In the genomic region with DNA sequence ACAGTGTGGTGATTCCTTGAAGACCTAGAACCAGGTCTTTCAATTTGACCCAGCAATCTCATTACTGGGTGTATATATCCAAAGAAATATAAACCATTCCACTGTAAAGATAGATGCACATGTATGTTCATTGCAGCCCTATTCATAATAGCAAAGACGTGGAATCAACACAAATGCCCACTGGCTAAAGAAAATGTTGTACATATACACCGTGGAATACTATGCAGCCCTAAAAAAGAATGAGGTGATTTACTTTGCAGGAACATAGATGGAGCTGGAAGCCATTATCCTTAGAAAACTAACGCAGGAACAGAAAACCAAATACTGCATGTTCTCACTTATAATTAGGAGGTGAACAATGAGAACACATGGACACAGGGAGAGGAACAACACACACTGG, we compare ENCODE assay signal across 27 cellular contexts.
"Had no signal": no experiment of that assay in that cellular context is flagged by ENCODE, and none has a peak within 500 bp of the region (broad histone marks: within the 10 kb centered on the region; RNA-seq: fewer than 3 reads in every experiment).

No MANE protein-coding gene starts in this region.

- H3K4me1 ChIP-seq: stomach, suprapubic skin, testis, thyroid gland, tibial artery, tibial nerve, transverse colon, upper lobe of left lung, upper lobe of right lung, uterus, vagina had no signal

- ATAC-seq: stimulated activated effector memory CD8-positive, alpha-beta T cell treated with anti-CD3 and anti-CD28 coated beads, Interleukin-12 subunit alpha, Interleukin-12 subunit beta, amount 100 ng/mL, for 72 hours; stimulated activated memory B cell treated with anti-CD40 and anti-IgM and Interleukin-4, amounts not matched to agents 10 μg/mL and 1 μg/mL and 100 μg/mL, for 72 hours; stimulated activated naive B cell treated with anti-CD40 and anti-IgM and Interleukin-4, amounts not matched to agents 10 μg/mL and 1 μg/mL and 100 μg/mL, for 72 hours; stimulated activated naive CD8-positive, alpha-beta T cell treated with anti-CD3 and anti-CD28 coated beads, Interleukin-15, amount 100 ng/mL, for 72 hours; stimulated activated naive CD8-positive, alpha-beta T cell treated with anti-CD3 and anti-CD28 coated beads, Interleukin-15, Interleukin-2, amounts not matched to agents 100 U/mL and 50 U/mL, for 24 hours; upper lobe of right lung had no signal

- DNase-seq: stimulated activated CD4-positive, alpha-beta T cell treated with anti-CD3 and anti-CD28 coated beads, Interleukin-2, amount 100 ng/mL, for 48 hours; stimulated activated CD4-positive, alpha-beta T cell treated with anti-CD3 and anti-CD28 coated beads, Interleukin-4, amount 100 ng/mL, for 1 hour; stimulated activated CD4-positive, alpha-beta T cell treated with anti-CD3 and anti-CD28 coated beads, Interleukin-4, amount 100 ng/mL, for 24 hours; stimulated activated CD4-positive, alpha-beta T cell treated with anti-CD3 and anti-CD28 coated beads, Interleukin-4, amount 100 ng/mL, for 4 hours; stimulated activated CD8-positive, alpha-beta memory T cell treated with anti-CD3 and anti-CD28 coated beads, Interleukin-4, amount 100 ng/mL, for 48 hours; stimulated activated naive B cell treated with anti-CD40 and anti-IgM and Interleukin-4, amounts not matched to agents 10 μg/mL and 1 μg/mL and 100 μg/mL, for 72 hours; stimulated activated naive CD4-positive, alpha-beta T cell; stimulated activated naive CD4-positive, alpha-beta T cell treated with Interleukin-2 at 50 U/mL for 16 hours; stimulated activated naive CD8-positive, alpha-beta T cell treated with anti-CD3 and anti-CD28 coated beads, Interleukin-15, amount 100 ng/mL, for 72 hours; stimulated activated naive CD8-positive, alpha-beta T cell treated with anti-CD3 and anti-CD28 coated beads, Interleukin-15, Interleukin-2, amounts not matched to agents 100 U/mL and 50 U/mL, for 24 hours; stomach; substantia nigra; testis; thyroid gland; tibial artery; transverse colon; trophoblast cell; upper lobe of left lung; upper lobe of right lung; uterus had no signal

- FAIRE-seq: urothelium cell line had no signal

- H3K27me3 ChIP-seq: stomach, suprapubic skin, testis, thyroid gland, tibial artery, tibial nerve, transverse colon, upper lobe of left lung, upper lobe of right lung, uterus, vagina had no signal

- H3K27ac ChIP-seq: stomach, suprapubic skin, testis, thoracic aorta, thyroid gland, tibial artery, tibial nerve, transverse colon, upper lobe of left lung, upper lobe of right lung, uterus, vagina had no signal

- H3K9me3 ChIP-seq: testis, thyroid gland, tibial artery, upper lobe of left lung, upper lobe of right lung, uterus, vagina had no signal

- H3K36me3 ChIP-seq: stomach, suprapubic skin, thoracic aorta, thyroid gland, tibial artery, tibial nerve, transverse colon, upper lobe of left lung, upper lobe of right lung, uterus, vagina had no signal

- H3K4me3 ChIP-seq: stomach, suprapubic skin, testis, thoracic aorta, thyroid gland, tibial artery, tibial nerve, transverse colon, upper lobe of left lung, upper lobe of right lung, uterus, vagina had no signal
